In the genomic region with DNA sequence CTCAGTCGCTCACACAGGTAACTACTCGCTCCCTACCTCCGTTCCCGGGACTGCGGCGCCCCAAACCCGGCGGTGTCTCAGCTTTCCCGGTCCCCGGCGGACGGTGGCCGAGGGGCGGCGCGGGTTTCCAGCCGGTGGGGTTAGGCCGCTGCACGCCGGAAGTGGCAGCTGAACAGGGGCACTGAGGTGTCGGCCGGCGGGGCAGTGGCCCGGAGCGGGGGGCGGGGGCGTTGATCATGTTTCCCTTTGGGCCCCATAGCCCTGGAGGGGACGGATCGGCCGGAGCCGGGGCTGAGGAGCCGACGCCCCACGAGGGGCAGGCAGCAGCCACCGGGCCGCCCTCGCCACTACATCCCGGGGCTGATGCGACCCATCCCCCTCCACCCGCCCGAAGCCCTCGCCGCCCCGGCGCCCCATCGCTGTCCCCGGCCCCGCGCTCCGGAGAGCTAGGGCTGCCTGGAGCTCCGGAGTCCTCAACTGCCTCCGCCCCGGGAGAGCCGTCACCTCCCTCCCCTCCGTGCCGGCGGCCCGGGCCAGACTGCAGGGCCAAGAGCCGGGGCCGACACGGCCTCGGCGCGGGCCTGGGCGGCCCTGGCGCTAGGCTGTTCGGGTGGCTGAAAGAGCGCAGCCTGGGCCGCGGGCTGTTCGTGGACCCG, we compare ENCODE assay signal across 7 cellular contexts. TPM values are rescaled to one million over a fixed set of nuclear protein-coding genes. Genes with fewer than 3 reads are reported as not detected.
DNase-seq lines count a peak whose midpoint lies in the region; ATAC-seq and TF ChIP-seq lines count a peak whose summit lies in the region.

A gene with protein sequence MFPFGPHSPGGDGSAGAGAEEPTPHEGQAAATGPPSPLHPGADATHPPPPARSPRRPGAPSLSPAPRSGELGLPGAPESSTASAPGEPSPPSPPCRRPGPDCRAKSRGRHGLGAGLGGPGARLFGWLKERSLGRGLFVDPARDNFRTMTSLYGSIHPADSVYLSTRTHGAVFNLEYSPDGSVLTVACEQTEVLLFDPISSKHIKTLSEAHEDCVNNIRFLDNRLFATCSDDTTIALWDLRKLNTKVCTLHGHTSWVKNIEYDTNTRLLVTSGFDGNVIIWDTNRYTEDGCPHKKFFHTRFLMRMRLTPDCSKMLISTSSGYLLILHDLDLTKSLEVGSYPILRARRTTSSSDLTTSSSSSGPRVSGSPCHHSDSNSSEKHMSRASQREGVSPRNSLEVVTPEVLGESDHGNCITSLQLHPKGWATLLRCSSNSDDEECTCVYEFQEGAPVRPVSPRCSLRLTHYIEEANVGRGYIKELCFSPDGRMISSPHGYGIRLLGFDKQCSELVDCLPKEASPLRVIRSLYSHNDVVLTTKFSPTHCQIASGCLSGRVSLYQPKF (plus strand): TSS at position 167 of the 656 bp plus-strand sequence. CDS start 70 bp downstream, at position 237.

- ATAC-seq in HG02623 (IDR thresholded peaks at IDR 0.05; ENCODE audit: unreplicated experiment): peak; percentile 66

- peak within 1 kb of the TSS; percentile 91 for H3K4me2 ChIP-seq in hepatocyte

- H3K9me2 ChIP-seq in hepatocyte (replicated peaks; ENCODE audit: insufficient read depth): no peaks in the 10 kb centered on the region

- H3K79me2 ChIP-seq in hepatocyte: peaks cover 48% of the 10 kb centered on the region

- no peaks in the 10 kb centered on the region for H3K9me3 ChIP-seq in hepatocyte (ENCODE audit: low read depth)

- H2AFZ ChIP-seq in hepatocyte: peak within 1 kb of the TSS; percentile 98

- H3K4me3 ChIP-seq in astrocyte of the cerebellum (ENCODE audit: low read depth, low read length) (peak within 1 kb of the TSS; percentile 88), hepatocyte (peak within 1 kb of the TSS; percentile 95), retinal pigment epithelial cell (ENCODE audit: low read length) (peak within 1 kb of the TSS; percentile 87)

- 3% methylated on average over 35 of the region's 72 CpGs for WGBS in hepatocyte (ENCODE audit: low lambda C conversion rate, missing lambda C conversion rate)

- H3K27ac ChIP-seq in hepatocyte: peak within 1 kb of the TSS; percentile 98

- peak; percentile 92 for DNase-seq in GM13976 (ENCODE audit: low spot score)
- peak; percentile 65 for DNase-seq in NCI-H1105 (lab: John Stamatoyannopoulos, UW)
- DNase-seq in T-helper 22 cell (ENCODE audit: low read depth): peak; percentile 73
- peak; percentile 36 for DNase-seq in astrocyte of the cerebellum (ENCODE audit: low read depth)
- DNase-seq in hepatocyte (ENCODE audit: low spot score): peak; percentile 92
- DNase-seq in retinal pigment epithelial cell (ENCODE audit: low read depth): peak; percentile 31

- H3K4me1 ChIP-seq in hepatocyte (ENCODE audit: insufficient read depth): peaks cover 16% of the 10 kb centered on the region

- no peaks in the 10 kb centered on the region for H3K36me3 ChIP-seq in hepatocyte (replicated peaks; ENCODE audit: insufficient read depth, low read depth)

- TF ChIP-seq CTCF in GM13976 (IDR thresholded peaks at IDR 0.05; ENCODE audit: borderline replicate concordance, control extremely low read depth, extremely low read depth, insufficient read depth, missing control alignments) (no peak), astrocyte of the cerebellum (IDR thresholded peaks at IDR 0.05; ENCODE audit: low read depth, low read length, missing control alignments) (no peak), hepatocyte (IDR thresholded peaks at IDR 0.05; ENCODE audit: poor library complexity) (peak; percentile 4), retinal pigment epithelial cell (conservative IDR thresholded peaks at IDR 0.05; ENCODE audit: low read depth, low read length) (no peak)

- H3K27me3 ChIP-seq in hepatocyte: no peaks in the 10 kb centered on the region

- in situ Hi-C loops in GM13976 (cut with MboI; ENCODE audit: low sequenced_read_pairs, unreplicated experiment) (no loop called here), astrocyte of the cerebellum (cut with HindIII; ENCODE audit: low sequenced_read_pairs) (no loop called here)

- H4K20me1 ChIP-seq in hepatocyte (ENCODE audit: insufficient read depth, poor library complexity, severe bottlenecking): peaks cover 41% of the 10 kb centered on the region

RNA-seq across cellular contexts. Expression of the gene that starts here (rescaled TPM):
- 23.9 and 38.7 TPM in 2 replicates for total RNA-seq in hepatocyte
- 24.4 and 29.2 TPM in 2 replicates for polyA plus RNA-seq in hepatocyte

Comparison
In these comparisons a context has a peak if more than half of its experiments do, and no peak if none do; other contexts are left out.
1. Peak in every context shown above with its lines: DNase-seq, ATAC-seq, H3K4me3 ChIP-seq and H3K27ac ChIP-seq.
2. DNase-seq: peak in every context shown above with its lines; median percentile 92 in GM13976; 92 in hepatocyte; 73 in T-helper 22 cell; 65 in NCI-H1105; 36 in astrocyte of the cerebellum; 31 in retinal pigment epithelial cell.